8 cellular contexts compared by ENCODE assay signal in genomic region chrX:103533428-103534216, GRCh38. TPM values are rescaled to one million over a fixed set of nuclear protein-coding genes. Genes with fewer than 3 reads are reported as not detected.
DNase-seq lines count a peak whose midpoint lies in the region; ATAC-seq, FAIRE-seq and TF ChIP-seq lines count a peak whose summit lies in the region.

No MANE protein-coding gene starts in this region.

- TF ChIP-seq POLR2A in transverse colon (IDR thresholded peaks at IDR 0.05) = no peak

- no peaks in the 10 kb centered on the region for H3K79me2 ChIP-seq in trophoblast cell (ENCODE audit: control insufficient read depth, insufficient read depth, low read length, poor library complexity)

- no peak overlapping the region for H3K4me3 ChIP-seq in trophoblast cell (ENCODE audit: low read depth, low read length)
- H3K4me3 ChIP-seq in transverse colon = peak overlapping the region in 2 of 4 donors; percentile 22 to 41

- no peak overlapping the region for H3K4ac ChIP-seq in trophoblast cell (ENCODE audit: low read depth, low read length)

- in situ Hi-C loops in transverse colon (cut with MboI; ENCODE audit: low pct_ligation_motif_present in 1 of 4, low pct_unique_long_range_greater_than_20kb in 1 of 4, low sequenced_read_pairs in 3 of 4) = loop anchor here (10.0 to 25.0 kb wide), 3 partner anchors 254 to 291 kb away; partner anchors contain the start of gene PLP1 (in 1 of the 4)

- H3K27me3 ChIP-seq in trophoblast cell (ENCODE audit: insufficient read depth, low read length) = no peaks in the 10 kb centered on the region
- H3K27me3 ChIP-seq in transverse colon = no peaks in the 10 kb centered on the region

- no peak overlapping the region for H2BK5ac ChIP-seq in trophoblast cell (ENCODE audit: low read depth, low read length, poor library complexity)

- FAIRE-seq in A204.1 (lab: Jason Lieb, UNC) = peak; percentile 89

- peak; percentile 78 for ATAC-seq in GM18502 (IDR thresholded peaks at IDR 0.05; ENCODE audit: poor library complexity, unreplicated experiment)
- ATAC-seq in Right ventricle myocardium superior (ENCODE audit: poor library complexity) = peak; percentile 87

- H3K9me3 ChIP-seq in trophoblast cell (ENCODE audit: insufficient read depth, low read depth, low read length) = no peaks in the 10 kb centered on the region
- H3K9me3 ChIP-seq in transverse colon = no peaks in the 10 kb centered on the region

- H3K18ac ChIP-seq in trophoblast cell (ENCODE audit: low read length) = no peak overlapping the region

- H2AK5ac ChIP-seq in trophoblast cell (ENCODE audit: low read length) = no peak overlapping the region

- TF ChIP-seq CTCF in transverse colon (IDR thresholded peaks at IDR 0.05) = peak; percentile 65 to 83 (median 74)

- TF ChIP-seq EP300 in transverse colon (IDR thresholded peaks at IDR 0.05; ENCODE audit: low read depth) = no peak

- H3K36me3 ChIP-seq in trophoblast cell (ENCODE audit: control insufficient read depth in 1 of 2, insufficient read depth in 2 of 2, low read length in 2 of 2) = no peaks in the 10 kb centered on the region
- no peaks in the 10 kb centered on the region for H3K36me3 ChIP-seq in transverse colon

- no peak overlapping the region for H3K14ac ChIP-seq in trophoblast cell (ENCODE audit: low read length)

- H3K27ac ChIP-seq in trophoblast cell (ENCODE audit: low read depth, low read length) (no peak overlapping the region), transverse colon (peak overlapping the region in 1 of 4 donors; percentile 40)

- no peak overlapping the region for H2BK12ac ChIP-seq in trophoblast cell (ENCODE audit: low read length)

- H4K8ac ChIP-seq in trophoblast cell (ENCODE audit: low read depth, low read length) = peak overlapping the region; percentile 79

- no CpG with 5 or more reads among the region's 15 CpGs for WGBS in trophoblast cell (ENCODE audit: extremely low coverage, insufficient coverage, insufficient read length)
- 12% methylated on average over 15 of the region's 15 CpGs; no CpG with 5 or more reads in 1 of the 2 donors for WGBS in transverse colon (ENCODE audit: low coverage in 1 of 2), 2 donors

- H3K4me1 ChIP-seq in trophoblast cell (ENCODE audit: control insufficient read depth in 1 of 2, insufficient read depth in 2 of 2, low read length in 2 of 2) (peaks cover 2 to 4% of the 10 kb centered on the region in 2 experiments), transverse colon (peaks cover 0 to 2% (median 0%) of the 10 kb centered on the region in 4 donors)

- no peak overlapping the region for H4K12ac ChIP-seq in trophoblast cell (ENCODE audit: low read depth, low read length)

- peak overlapping the region; percentile 3 for H3K9ac ChIP-seq in trophoblast cell (ENCODE audit: low read length)

- H4K91ac ChIP-seq in trophoblast cell (ENCODE audit: low read depth, low read length) = peak overlapping the region; percentile 55

- intact Hi-C loops in Right ventricle myocardium superior (cut with DNase I) = no loop called here
- intact Hi-C loops in transverse colon (cut with DNase I; ENCODE audit: low total_unique reads) = no loop called here

- H3K23ac ChIP-seq in trophoblast cell (ENCODE audit: low read length) = no peak overlapping the region

- no peak overlapping the region for H2BK120ac ChIP-seq in trophoblast cell (ENCODE audit: insufficient read depth, low read length, poor library complexity)

- DNase-seq in Kasumi-1 (lab: John Stamatoyannopoulos, UW) = peak; percentile 38 to 65
- peak; percentile 78 for DNase-seq in SK-N-DZ (ENCODE audit: low spot score)
- peak; percentile 28 for DNase-seq in activated naive CD8-positive, alpha-beta T cell treated with anti-CD3 and anti-CD28 coated beads, Interleukin-2, amount 50 U/mL, for 16 hours (ENCODE audit: low read depth, low spot score)
- peak; percentile 80 for DNase-seq in Right ventricle myocardium superior
- DNase-seq in trophoblast cell = peak; percentile 45 to 91
- peak; percentile 83 for DNase-seq in transverse colon

- H3K4me2 ChIP-seq in trophoblast cell (ENCODE audit: low read length) = peak overlapping the region; percentile 61

- H3K79me1 ChIP-seq in trophoblast cell (ENCODE audit: low read length) = no peaks in the 10 kb centered on the region

- H2AFZ ChIP-seq in trophoblast cell (ENCODE audit: insufficient read depth, low read length, poor library complexity) = peak overlapping the region; percentile 83

RNA-seq across cellular contexts. Expression of gene RAB40A, which starts 14.3 kb away (rescaled TPM):
- polyA plus RNA-seq in SK-N-DZ (2014; cell fraction: cytosol; rRNA removed) = 0.20 and 0.43 TPM in 2 replicates
- 1.6 and 1.8 TPM in 2 replicates for polyA plus RNA-seq in SK-N-DZ (2014; cell fraction: nucleus; rRNA removed)
- total RNA-seq in Right ventricle myocardium superior (not detected), transverse colon (1 to 10 TPM in 1 of 4 donors, under 1 TPM in 1, not detected in 2; 0.55 to 1.4 TPM)
- polyA plus RNA-seq in trophoblast cell (2013) = 0.03 and 0.07 TPM in 2 replicates

RNA-seq across cellular contexts. Expression of gene TCEAL4, which starts 51.7 kb away (rescaled TPM):
- 35.8 and 46.2 TPM in 2 replicates for polyA plus RNA-seq in SK-N-DZ (2014; cell fraction: cytosol; rRNA removed)
- polyA plus RNA-seq in SK-N-DZ (2014; cell fraction: nucleus; rRNA removed) = 20.5 and 22.0 TPM in 2 replicates
- total RNA-seq in Right ventricle myocardium superior (57.3 TPM), transverse colon (100 to 1,000 TPM in 1 of 4 donors, 10 to 100 TPM in 3; 25.5 to 118 (median 55.6) TPM)
- polyA plus RNA-seq in trophoblast cell (2013) = 75.0 and 80.5 TPM in 2 replicates

Comparison
In these comparisons a context has a peak if more than half of its experiments do, and no peak if none do; other contexts are left out.
1. DNase-seq: peak in every context shown above with its lines; median percentile 83 in transverse colon; 80 in Right ventricle myocardium superior; 78 in SK-N-DZ; 68 in trophoblast cell; 52 in Kasumi-1; 28 in activated naive CD8-positive, alpha-beta T cell treated with anti-CD3 and anti-CD28 coated beads, Interleukin-2, amount 50 U/mL, for 16 hours.